In the genomic region with DNA sequence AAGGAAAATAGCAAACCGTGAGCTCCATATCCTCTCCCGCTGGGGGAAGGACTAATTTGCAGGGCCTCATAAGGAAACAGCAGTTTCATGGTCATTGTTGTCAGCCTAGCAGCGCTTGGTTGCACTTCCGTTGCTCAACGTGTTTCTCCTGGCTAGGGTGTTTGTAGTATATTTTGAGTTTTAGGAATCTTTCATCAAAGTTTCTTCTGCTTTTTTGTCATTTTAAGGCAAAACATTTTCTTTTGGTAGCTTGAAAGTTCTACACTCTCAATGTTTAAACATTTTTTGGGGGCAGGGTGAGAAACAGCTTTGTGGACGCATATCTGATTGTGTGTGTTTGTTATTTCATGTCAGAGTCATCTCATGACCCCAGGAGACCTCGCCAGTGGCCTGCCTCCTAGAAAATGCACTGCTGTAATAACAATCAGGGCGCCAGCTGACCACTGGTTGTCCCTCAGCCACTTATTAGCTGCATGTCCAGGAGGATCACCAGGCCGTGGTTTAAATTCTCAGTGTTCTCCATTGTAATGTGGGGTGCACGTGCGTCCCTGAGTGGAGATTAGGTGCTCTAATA, we compare ENCODE assay signal across 1 cellular context.
TF ChIP-seq lines count a peak whose summit lies in the region.

No MANE protein-coding gene starts in this region.

TF ChIP-seq in K562, 482 proteins besides CTCF, POLR2A, EP300 and RAD21 (continued from another document and continues in another):
- TF ChIP-seq, protein P1, sequence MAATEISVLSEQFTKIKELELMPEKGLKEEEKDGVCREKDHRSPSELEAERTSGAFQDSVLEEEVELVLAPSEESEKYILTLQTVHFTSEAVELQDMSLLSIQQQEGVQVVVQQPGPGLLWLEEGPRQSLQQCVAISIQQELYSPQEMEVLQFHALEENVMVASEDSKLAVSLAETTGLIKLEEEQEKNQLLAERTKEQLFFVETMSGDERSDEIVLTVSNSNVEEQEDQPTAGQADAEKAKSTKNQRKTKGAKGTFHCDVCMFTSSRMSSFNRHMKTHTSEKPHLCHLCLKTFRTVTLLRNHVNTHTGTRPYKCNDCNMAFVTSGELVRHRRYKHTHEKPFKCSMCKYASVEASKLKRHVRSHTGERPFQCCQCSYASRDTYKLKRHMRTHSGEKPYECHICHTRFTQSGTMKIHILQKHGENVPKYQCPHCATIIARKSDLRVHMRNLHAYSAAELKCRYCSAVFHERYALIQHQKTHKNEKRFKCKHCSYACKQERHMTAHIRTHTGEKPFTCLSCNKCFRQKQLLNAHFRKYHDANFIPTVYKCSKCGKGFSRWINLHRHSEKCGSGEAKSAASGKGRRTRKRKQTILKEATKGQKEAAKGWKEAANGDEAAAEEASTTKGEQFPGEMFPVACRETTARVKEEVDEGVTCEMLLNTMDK (IDR thresholded peaks at IDR 0.05; ENCODE audit: borderline replicate concordance, insufficient read depth, low read depth, low read length, poor library complexity, severe bottlenecking) = no peak
- TF ChIP-seq, protein P2, sequence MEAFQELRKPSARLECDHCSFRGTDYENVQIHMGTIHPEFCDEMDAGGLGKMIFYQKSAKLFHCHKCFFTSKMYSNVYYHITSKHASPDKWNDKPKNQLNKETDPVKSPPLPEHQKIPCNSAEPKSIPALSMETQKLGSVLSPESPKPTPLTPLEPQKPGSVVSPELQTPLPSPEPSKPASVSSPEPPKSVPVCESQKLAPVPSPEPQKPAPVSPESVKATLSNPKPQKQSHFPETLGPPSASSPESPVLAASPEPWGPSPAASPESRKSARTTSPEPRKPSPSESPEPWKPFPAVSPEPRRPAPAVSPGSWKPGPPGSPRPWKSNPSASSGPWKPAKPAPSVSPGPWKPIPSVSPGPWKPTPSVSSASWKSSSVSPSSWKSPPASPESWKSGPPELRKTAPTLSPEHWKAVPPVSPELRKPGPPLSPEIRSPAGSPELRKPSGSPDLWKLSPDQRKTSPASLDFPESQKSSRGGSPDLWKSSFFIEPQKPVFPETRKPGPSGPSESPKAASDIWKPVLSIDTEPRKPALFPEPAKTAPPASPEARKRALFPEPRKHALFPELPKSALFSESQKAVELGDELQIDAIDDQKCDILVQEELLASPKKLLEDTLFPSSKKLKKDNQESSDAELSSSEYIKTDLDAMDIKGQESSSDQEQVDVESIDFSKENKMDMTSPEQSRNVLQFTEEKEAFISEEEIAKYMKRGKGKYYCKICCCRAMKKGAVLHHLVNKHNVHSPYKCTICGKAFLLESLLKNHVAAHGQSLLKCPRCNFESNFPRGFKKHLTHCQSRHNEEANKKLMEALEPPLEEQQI (IDR thresholded peaks at IDR 0.05) = 0 out of 2 replicates have a peak, but pooled peaks have one; percentile 40
- TF ChIP-seq JUND (IDR thresholded peaks at IDR 0.05; ENCODE audit: borderline replicate concordance, low read depth, low read length) (peak; percentile 84), JUND (tag; IDR thresholded peaks at IDR 0.05; ENCODE audit: borderline replicate concordance, low read depth, low read length) (peak; percentile 81; the same call in 2 of the 3 replicates), MYC (IDR thresholded peaks at IDR 0.05; ENCODE audit: low read depth, low read length) (peak; percentile 65), MYC (CRISPR knock-in tag; IDR thresholded peaks at IDR 0.05; ENCODE audit: borderline replicate concordance, low read depth) (0 out of 2 replicates have a peak, but pooled peaks have one; percentile 44), ARID1B (IDR thresholded peaks at IDR 0.05) (peak; percentile 76), CBFA2T3 (IDR thresholded peaks at IDR 0.05) (peak; percentile 58), TFAM (CRISPR knock-in tag; conservative IDR thresholded peaks at IDR 0.05) (no peak), ZNF316 (IDR thresholded peaks at IDR 0.05) (peak; percentile 10; the same call in 1 of the 2 replicates), GATAD2B (IDR thresholded peaks at IDR 0.05; ENCODE audit: borderline replicate concordance) (0 out of 2 replicates have a peak, but pooled peaks have one; percentile 18), ZNF644 (tag; IDR thresholded peaks at IDR 0.05; ENCODE audit: low read depth) (peak; percentile 84), SMARCA4 (IDR thresholded peaks at IDR 0.05) (peak; percentile 88), HDAC3 (IDR thresholded peaks at IDR 0.05; ENCODE audit: borderline replicate concordance, partially characterized antibody) (peak; percentile 71), ATF7 (IDR thresholded peaks at IDR 0.05) (peak; percentile 69), STAT5B (CRISPR knock-in tag; IDR thresholded peaks at IDR 0.05) (no peak), ELF2 (CRISPR knock-in tag; IDR thresholded peaks at IDR 0.05) (no peak), DDX20 (tag; IDR thresholded peaks at IDR 0.05; ENCODE audit: low read depth) (peak; percentile 63; the same call in 1 of the 2 replicates), TRIM24 (IDR thresholded peaks at IDR 0.05) (peak in 1 of 2 experiments; percentile 69; a peak in 1 of 4 replicates), ZBTB17 (CRISPR knock-in tag; IDR thresholded peaks at IDR 0.05) (0 out of 2 replicates have a peak, but pooled peaks have one; percentile 37), ZBTB2 (IDR thresholded peaks at IDR 0.05) (no peak), MBD1 (CRISPR knock-in tag; IDR thresholded peaks at IDR 0.05) (no peak)
- TF ChIP-seq, protein P3, sequence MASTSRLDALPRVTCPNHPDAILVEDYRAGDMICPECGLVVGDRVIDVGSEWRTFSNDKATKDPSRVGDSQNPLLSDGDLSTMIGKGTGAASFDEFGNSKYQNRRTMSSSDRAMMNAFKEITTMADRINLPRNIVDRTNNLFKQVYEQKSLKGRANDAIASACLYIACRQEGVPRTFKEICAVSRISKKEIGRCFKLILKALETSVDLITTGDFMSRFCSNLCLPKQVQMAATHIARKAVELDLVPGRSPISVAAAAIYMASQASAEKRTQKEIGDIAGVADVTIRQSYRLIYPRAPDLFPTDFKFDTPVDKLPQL (IDR thresholded peaks at IDR 0.05; ENCODE audit: extremely low read depth, insufficient read length) = no peak
- TF ChIP-seq, protein P4, sequence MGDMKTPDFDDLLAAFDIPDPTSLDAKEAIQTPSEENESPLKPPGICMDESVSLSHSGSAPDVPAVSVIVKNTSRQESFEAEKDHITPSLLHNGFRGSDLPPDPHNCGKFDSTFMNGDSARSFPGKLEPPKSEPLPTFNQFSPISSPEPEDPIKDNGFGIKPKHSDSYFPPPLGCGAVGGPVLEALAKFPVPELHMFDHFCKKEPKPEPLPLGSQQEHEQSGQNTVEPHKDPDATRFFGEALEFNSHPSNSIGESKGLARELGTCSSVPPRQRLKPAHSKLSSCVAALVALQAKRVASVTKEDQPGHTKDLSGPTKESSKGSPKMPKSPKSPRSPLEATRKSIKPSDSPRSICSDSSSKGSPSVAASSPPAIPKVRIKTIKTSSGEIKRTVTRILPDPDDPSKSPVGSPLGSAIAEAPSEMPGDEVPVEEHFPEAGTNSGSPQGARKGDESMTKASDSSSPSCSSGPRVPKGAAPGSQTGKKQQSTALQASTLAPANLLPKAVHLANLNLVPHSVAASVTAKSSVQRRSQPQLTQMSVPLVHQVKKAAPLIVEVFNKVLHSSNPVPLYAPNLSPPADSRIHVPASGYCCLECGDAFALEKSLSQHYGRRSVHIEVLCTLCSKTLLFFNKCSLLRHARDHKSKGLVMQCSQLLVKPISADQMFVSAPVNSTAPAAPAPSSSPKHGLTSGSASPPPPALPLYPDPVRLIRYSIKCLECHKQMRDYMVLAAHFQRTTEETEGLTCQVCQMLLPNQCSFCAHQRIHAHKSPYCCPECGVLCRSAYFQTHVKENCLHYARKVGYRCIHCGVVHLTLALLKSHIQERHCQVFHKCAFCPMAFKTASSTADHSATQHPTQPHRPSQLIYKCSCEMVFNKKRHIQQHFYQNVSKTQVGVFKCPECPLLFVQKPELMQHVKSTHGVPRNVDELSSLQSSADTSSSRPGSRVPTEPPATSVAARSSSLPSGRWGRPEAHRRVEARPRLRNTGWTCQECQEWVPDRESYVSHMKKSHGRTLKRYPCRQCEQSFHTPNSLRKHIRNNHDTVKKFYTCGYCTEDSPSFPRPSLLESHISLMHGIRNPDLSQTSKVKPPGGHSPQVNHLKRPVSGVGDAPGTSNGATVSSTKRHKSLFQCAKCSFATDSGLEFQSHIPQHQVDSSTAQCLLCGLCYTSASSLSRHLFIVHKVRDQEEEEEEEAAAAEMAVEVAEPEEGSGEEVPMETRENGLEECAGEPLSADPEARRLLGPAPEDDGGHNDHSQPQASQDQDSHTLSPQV (IDR thresholded peaks at IDR 0.05) = peak; percentile 70
- TF ChIP-seq, protein P5, sequence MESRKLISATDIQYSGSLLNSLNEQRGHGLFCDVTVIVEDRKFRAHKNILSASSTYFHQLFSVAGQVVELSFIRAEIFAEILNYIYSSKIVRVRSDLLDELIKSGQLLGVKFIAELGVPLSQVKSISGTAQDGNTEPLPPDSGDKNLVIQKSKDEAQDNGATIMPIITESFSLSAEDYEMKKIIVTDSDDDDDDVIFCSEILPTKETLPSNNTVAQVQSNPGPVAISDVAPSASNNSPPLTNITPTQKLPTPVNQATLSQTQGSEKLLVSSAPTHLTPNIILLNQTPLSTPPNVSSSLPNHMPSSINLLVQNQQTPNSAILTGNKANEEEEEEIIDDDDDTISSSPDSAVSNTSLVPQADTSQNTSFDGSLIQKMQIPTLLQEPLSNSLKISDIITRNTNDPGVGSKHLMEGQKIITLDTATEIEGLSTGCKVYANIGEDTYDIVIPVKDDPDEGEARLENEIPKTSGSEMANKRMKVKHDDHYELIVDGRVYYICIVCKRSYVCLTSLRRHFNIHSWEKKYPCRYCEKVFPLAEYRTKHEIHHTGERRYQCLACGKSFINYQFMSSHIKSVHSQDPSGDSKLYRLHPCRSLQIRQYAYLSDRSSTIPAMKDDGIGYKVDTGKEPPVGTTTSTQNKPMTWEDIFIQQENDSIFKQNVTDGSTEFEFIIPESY (CRISPR knock-in tag; IDR thresholded peaks at IDR 0.05) = 0 out of 2 replicates have a peak, but pooled peaks have one; percentile 6
- TF ChIP-seq, protein P6, sequence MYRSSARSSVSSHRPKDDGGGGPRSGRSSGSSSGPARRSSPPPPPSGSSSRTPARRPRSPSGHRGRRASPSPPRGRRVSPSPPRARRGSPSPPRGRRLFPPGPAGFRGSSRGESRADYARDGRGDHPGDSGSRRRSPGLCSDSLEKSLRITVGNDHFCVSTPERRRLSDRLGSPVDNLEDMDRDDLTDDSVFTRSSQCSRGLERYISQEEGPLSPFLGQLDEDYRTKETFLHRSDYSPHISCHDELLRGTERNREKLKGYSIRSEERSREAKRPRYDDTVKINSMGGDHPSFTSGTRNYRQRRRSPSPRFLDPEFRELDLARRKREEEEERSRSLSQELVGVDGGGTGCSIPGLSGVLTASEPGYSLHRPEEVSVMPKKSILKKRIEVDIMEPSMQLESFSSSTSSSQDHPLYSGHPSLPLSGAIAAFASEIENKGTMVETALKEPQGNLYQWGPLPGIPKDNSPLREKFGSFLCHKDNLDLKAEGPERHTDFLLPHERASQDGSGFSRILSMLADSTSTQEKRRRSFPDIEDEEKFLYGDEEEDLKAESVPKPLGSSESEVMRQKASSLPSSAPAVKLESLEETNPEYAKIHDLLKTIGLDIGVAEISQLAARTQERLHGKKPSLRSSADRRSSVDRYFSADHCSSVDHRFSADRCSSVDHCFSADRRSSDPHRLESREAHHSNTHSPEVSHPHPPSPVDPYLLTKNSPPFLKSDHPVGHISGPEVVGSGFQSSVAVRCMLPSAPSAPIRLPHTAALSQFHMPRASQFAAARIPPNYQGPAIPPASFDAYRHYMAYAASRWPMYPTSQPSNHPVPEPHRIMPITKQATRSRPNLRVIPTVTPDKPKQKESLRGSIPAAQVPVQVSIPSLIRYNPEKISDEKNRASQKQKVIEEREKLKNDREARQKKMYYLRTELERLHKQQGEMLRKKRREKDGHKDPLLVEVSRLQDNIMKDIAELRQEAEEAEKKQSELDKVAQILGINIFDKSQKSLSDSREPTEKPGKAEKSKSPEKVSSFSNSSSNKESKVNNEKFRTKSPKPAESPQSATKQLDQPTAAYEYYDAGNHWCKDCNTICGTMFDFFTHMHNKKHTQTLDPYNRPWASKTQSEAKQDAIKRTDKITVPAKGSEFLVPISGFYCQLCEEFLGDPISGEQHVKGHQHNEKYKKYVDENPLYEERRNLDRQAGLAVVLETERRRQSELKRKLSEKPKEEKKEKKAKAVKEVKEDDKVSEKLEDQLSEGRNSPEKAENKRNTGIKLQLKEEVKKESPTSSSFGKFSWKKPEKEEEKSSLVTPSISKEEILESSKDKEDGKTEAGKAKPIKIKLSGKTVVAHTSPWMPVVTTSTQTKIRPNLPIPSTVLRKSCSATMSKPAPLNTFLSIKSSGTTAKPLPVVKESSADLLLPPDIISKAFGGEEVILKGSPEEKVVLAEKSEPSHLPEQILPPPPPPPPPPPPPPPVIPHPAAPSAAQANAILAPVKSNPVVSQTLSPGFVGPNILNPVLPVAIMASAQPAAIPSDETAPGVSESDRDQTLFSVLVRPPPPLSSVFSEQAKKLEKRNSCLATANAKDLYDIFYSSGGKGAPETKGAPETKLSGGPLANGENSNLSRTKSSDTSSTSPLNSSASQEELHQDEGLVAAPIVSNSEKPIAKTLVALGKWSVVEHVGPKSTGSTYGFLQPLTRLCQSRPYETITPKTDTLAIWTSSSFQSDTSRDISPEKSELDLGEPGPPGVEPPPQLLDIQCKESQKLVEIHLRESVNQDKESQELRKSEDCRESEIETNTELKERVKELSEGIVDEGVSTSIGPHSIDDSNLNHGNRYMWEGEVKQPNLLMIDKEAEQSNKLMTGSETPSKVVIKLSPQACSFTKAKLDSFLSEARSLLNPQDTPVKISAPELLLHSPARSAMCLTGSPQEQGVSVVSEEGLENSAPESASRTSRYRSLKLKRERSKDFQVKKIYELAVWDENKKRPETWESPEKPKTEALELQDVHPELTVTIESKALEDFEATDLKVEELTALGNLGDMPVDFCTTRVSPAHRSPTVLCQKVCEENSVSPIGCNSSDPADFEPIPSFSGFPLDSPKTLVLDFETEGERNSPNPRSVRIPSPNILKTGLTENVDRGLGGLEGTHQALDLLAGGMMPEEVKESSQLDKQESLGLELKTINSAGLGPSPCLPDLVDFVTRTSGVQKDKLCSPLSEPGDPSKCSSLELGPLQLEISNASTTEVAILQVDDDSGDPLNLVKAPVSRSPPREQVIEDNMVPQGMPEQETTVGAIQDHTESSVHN (IDR thresholded peaks at IDR 0.05; ENCODE audit: borderline replicate concordance in 1 of 2, low read depth in 1 of 2) = peak; percentile 57 to 64; a peak in 2 of 4 replicates
